15 cellular contexts compared by ENCODE assay signal in the genomic region with DNA sequence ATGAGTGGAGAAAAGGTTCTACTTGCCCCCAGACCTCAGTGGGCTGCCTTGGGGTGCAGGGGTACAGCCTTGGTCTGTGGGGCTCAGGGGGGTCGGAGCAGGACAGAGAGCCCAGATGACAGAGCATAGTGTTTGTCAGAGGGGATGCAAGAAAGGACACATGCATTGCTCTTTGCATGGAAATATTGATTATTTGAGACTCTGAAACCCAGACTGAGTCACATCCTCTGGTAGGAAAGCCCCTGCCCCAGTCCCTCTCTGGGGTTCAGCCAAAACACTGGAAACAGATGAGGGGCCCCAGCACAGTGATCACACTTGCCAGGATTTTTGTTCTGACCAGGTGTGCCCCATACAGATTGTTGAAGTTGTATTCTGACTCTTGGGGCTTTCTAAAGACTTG.
DNase-seq lines count a peak whose midpoint lies in the region; ATAC-seq and TF ChIP-seq lines count a peak whose summit lies in the region.
"Had no signal": no experiment of that assay in that cellular context is flagged by ENCODE, and none has a peak within 500 bp of the region (broad histone marks: within the 10 kb centered on the region; RNA-seq: fewer than 3 reads in every experiment).

No MANE protein-coding gene starts in this region.

- no peaks in the 10 kb centered on the region for H3K36me3 ChIP-seq in DND-41 (ENCODE audit: insufficient read depth, low read length)
- H3K36me3 ChIP-seq in left ventricle myocardium inferior, result no peaks in the 10 kb centered on the region
- H3K36me3 ChIP-seq: MG63, stomach had no signal

- H3K4me1 ChIP-seq in DND-41 (ENCODE audit: insufficient read depth, low read length), result peaks cover 92% of the 10 kb centered on the region
- H3K4me1 ChIP-seq in left ventricle myocardium inferior, result no peaks in the 10 kb centered on the region
- H3K4me1 ChIP-seq: body of pancreas, stomach had no signal

- H3K4me2 ChIP-seq in DND-41 (ENCODE audit: insufficient read depth, low read length), result no peak overlapping the region

- H3K27me3 ChIP-seq in DND-41 (ENCODE audit: insufficient read depth, low read length, poor library complexity) (no peaks in the 10 kb centered on the region), left ventricle myocardium inferior (ENCODE audit: low read depth) (peaks cover 13% of the 10 kb centered on the region)
- H3K27me3 ChIP-seq: body of pancreas, MG63, stomach had no signal

- peaks cover 84% of the 10 kb centered on the region for H3K4me1 Mint-ChIP-seq in activated CD4-positive, alpha-beta T cell treated with anti-CD3 and anti-CD28 coated beads, Interleukin-2, amount 10 ng/mL, durations not matched to agents 24 days and 14 days
- H3K4me1 Mint-ChIP-seq in activated naive CD4-positive, alpha-beta T cell treated with anti-CD3 and anti-CD28 coated beads for 36 hours (ENCODE audit: low read depth), result peaks cover 94% of the 10 kb centered on the region
- peaks cover 3% of the 10 kb centered on the region for H3K4me1 Mint-ChIP-seq in glutamatergic neuron (ENCODE audit: low read depth, unreplicated experiment)

- peaks cover 11% of the 10 kb centered on the region for H3K79me2 ChIP-seq in DND-41 (ENCODE audit: insufficient read depth, low read length)

- H3K27ac Mint-ChIP-seq in activated CD4-positive, alpha-beta T cell treated with anti-CD3 and anti-CD28 coated beads, Interleukin-2, amount 10 ng/mL, durations not matched to agents 24 days and 14 days, result peak overlapping the region; percentile 96
- peak overlapping the region; percentile 98 for H3K27ac Mint-ChIP-seq in activated naive CD4-positive, alpha-beta T cell treated with anti-CD3 and anti-CD28 coated beads for 36 hours
- H3K27ac Mint-ChIP-seq in glutamatergic neuron (ENCODE audit: unreplicated experiment), result no peak overlapping the region

- H3K9me3 ChIP-seq in DND-41 (ENCODE audit: insufficient read depth, low read length, severe bottlenecking), result no peaks in the 10 kb centered on the region
- H3K9me3 ChIP-seq in left ventricle myocardium inferior (replicated peaks), result no peaks in the 10 kb centered on the region
- H3K9me3 ChIP-seq: body of pancreas, MG63, stomach had no signal

- DNase-seq in DND-41 (no peak), glutamatergic neuron (no peak), left ventricle myocardium inferior (no peak), NCI-H1694 (lab: John Stamatoyannopoulos, UW) (no peak)
- DNase-seq in activated CD4-positive, alpha-beta T cell treated with anti-CD3 and anti-CD28 coated beads, Interleukin-2, amount 10 ng/mL, durations not matched to agents 24 days and 14 days, result peak; percentile 88
- peak; percentile 95 for DNase-seq in activated naive CD4-positive, alpha-beta T cell treated with anti-CD3 and anti-CD28 coated beads for 36 hours
- DNase-seq in stimulated activated CD4-positive, alpha-beta T cell treated with anti-CD3 and anti-CD28 coated beads, Interleukin-4, amount 100 ng/mL, for 1 hour, result peak; percentile 67
- DNase-seq: body of pancreas, GOT3, left cardiac atrium, MG63, OCI-M1, stomach had no signal

- peak overlapping the region; percentile 3; the same call in 1 of the 2 replicates for H3K9ac ChIP-seq in DND-41 (ENCODE audit: low read depth, low read length)

- no peak for ATAC-seq in DND-41 (ENCODE audit: insufficient read depth, low read depth)
- ATAC-seq in GM21717 (IDR thresholded peaks at IDR 0.05; ENCODE audit: unreplicated experiment), result no peak
- ATAC-seq: body of pancreas, left cardiac atrium, sciatic nerve had no signal

- no peaks in the 10 kb centered on the region for H4K20me1 ChIP-seq in DND-41 (ENCODE audit: insufficient read depth, low read length)

- H3K4me3 ChIP-seq in DND-41 (ENCODE audit: low read depth in 1 of 2, low read length in 2 of 2), result no peak overlapping the region
- H3K4me3 ChIP-seq in left ventricle myocardium inferior, result no peak overlapping the region
- H3K4me3 ChIP-seq: body of pancreas, MG63, stomach had no signal

- no peak overlapping the region for H2AFZ ChIP-seq in DND-41 (ENCODE audit: low read depth, low read length)

- TF ChIP-seq CTCF in DND-41 (IDR thresholded peaks at IDR 0.05; ENCODE audit: borderline replicate concordance, extremely low read depth, low read length, poor library complexity, severe bottlenecking), result no peak
- TF ChIP-seq CTCF in glutamatergic neuron (IDR thresholded peaks at IDR 0.05; ENCODE audit: partially characterized antibody, unreplicated experiment), result no peak
- TF ChIP-seq CTCF in left ventricle myocardium inferior (IDR thresholded peaks at IDR 0.05; ENCODE audit: borderline replicate concordance), result no peak

- peaks cover 4% of the 10 kb centered on the region for H3K9me3 Mint-ChIP-seq in activated CD4-positive, alpha-beta T cell treated with anti-CD3 and anti-CD28 coated beads, Interleukin-2, amount 10 ng/mL, durations not matched to agents 24 days and 14 days
- no peaks in the 10 kb centered on the region for H3K9me3 Mint-ChIP-seq in activated naive CD4-positive, alpha-beta T cell treated with anti-CD3 and anti-CD28 coated beads for 36 hours
- no peaks in the 10 kb centered on the region for H3K9me3 Mint-ChIP-seq in glutamatergic neuron (ENCODE audit: unreplicated experiment)

- peaks cover 2% of the 10 kb centered on the region for H3K36me3 Mint-ChIP-seq in activated CD4-positive, alpha-beta T cell treated with anti-CD3 and anti-CD28 coated beads, Interleukin-2, amount 10 ng/mL, durations not matched to agents 24 days and 14 days (ENCODE audit: low read depth)
- H3K36me3 Mint-ChIP-seq in activated naive CD4-positive, alpha-beta T cell treated with anti-CD3 and anti-CD28 coated beads for 36 hours (ENCODE audit: low read depth), result no peaks in the 10 kb centered on the region
- peaks cover 3% of the 10 kb centered on the region for H3K36me3 Mint-ChIP-seq in glutamatergic neuron (ENCODE audit: unreplicated experiment)

- peak overlapping the region; percentile 74 for H3K4me3 Mint-ChIP-seq in activated CD4-positive, alpha-beta T cell treated with anti-CD3 and anti-CD28 coated beads, Interleukin-2, amount 10 ng/mL, durations not matched to agents 24 days and 14 days
- H3K4me3 Mint-ChIP-seq in activated naive CD4-positive, alpha-beta T cell treated with anti-CD3 and anti-CD28 coated beads for 36 hours, result no peak overlapping the region
- H3K4me3 Mint-ChIP-seq in glutamatergic neuron (ENCODE audit: unreplicated experiment), result no peak overlapping the region

- CTCF ChIA-PET in activated naive CD4-positive, alpha-beta T cell treated with anti-CD3 and anti-CD28 coated beads for 36 hours (lab: Charles Lee), result interaction anchor here (1.0 to 3.2 kb wide), 3 partner anchors 9 to 39 kb away, joined by 3 to 20 read pairs (median 7); no protein-coding TSS in a partner anchor

- H3K27me3 Mint-ChIP-seq in activated CD4-positive, alpha-beta T cell treated with anti-CD3 and anti-CD28 coated beads, Interleukin-2, amount 10 ng/mL, durations not matched to agents 24 days and 14 days, result no peaks in the 10 kb centered on the region
- H3K27me3 Mint-ChIP-seq in activated naive CD4-positive, alpha-beta T cell treated with anti-CD3 and anti-CD28 coated beads for 36 hours (ENCODE audit: low read depth), result no peaks in the 10 kb centered on the region
- H3K27me3 Mint-ChIP-seq in glutamatergic neuron (ENCODE audit: unreplicated experiment), result no peaks in the 10 kb centered on the region

- H3K27ac ChIP-seq in DND-41 (ENCODE audit: low read length) (peak overlapping the region; percentile 95), left ventricle myocardium inferior (replicated peaks) (no peak overlapping the region)
- H3K27ac ChIP-seq: body of pancreas, stomach had no signal

- intact Hi-C loops in activated CD4-positive, alpha-beta T cell treated with anti-CD3 and anti-CD28 coated beads, Interleukin-2, amount 10 ng/mL, durations not matched to agents 24 days and 14 days (cut with micrococcal nuclease), result loop anchor here (1.0 to 5.0 kb wide), 10 partner anchors 8 to 1095 kb away; partner anchors contain the start of gene BCL11B
- intact Hi-C loops in activated naive CD4-positive, alpha-beta T cell treated with anti-CD3 and anti-CD28 coated beads for 36 hours (cut with micrococcal nuclease), result loop anchor here (1.0 to 10.0 kb wide), 15 partner anchors 8 to 1897 kb away; partner anchors contain the start of gene BCL11B
- intact Hi-C loops in left ventricle myocardium inferior (cut with micrococcal nuclease), result no loop called here

Comparison
In these comparisons a context has a peak if more than half of its experiments do, and no peak if none do; other contexts are left out.
1. DNase-seq: peak in activated CD4-positive, alpha-beta T cell treated with anti-CD3 and anti-CD28 coated beads, Interleukin-2, amount 10 ng/mL, durations not matched to agents 24 days and 14 days (single experiment), activated naive CD4-positive, alpha-beta T cell treated with anti-CD3 and anti-CD28 coated beads for 36 hours (single experiment) and stimulated activated CD4-positive, alpha-beta T cell treated with anti-CD3 and anti-CD28 coated beads, Interleukin-4, amount 100 ng/mL, for 1 hour (single experiment); none in DND-41 (single experiment), glutamatergic neuron (single experiment), left ventricle myocardium inferior (single experiment) and NCI-H1694 (single experiment).